10 cellular contexts compared by ENCODE assay signal in the genomic region with DNA sequence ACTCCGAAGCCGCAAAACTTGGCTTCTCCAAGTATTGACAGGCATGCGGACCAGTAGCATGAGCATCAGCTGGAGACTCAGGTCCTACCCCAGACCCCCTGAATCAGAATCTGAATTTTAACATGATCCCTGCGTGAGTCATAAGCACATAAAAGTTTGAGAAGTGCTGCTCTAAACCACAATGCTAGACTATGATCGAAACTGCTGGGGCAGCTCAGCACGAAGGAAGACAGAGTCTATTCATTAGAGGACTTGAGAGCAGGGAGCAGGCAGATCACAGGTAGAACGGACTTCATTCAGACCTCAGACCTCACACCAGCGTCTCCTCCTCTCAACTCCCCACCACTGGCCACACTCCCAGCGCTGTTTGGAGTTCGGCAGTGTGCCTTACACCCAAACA. TPM values are rescaled to one million over a fixed set of nuclear protein-coding genes. Genes with fewer than 3 reads are reported as not detected.
A peak's percentile ranks its signal among the peaks of the same experiment; 100 is the strongest.
DNase-seq lines count a peak whose midpoint lies in the region; ATAC-seq lines count a peak whose summit lies in the region.
"Had no signal": no experiment of that assay in that cellular context is flagged by ENCODE, and none has a peak within 500 bp of the region (broad histone marks: within the 10 kb centered on the region; RNA-seq: fewer than 3 reads in every experiment).

No MANE protein-coding gene starts in this region.

- no peak overlapping the region for H3K4me3 ChIP-seq in CD8-positive, alpha-beta memory T cell (ENCODE audit: low read length)

- ATAC-seq in HG02610 (IDR thresholded peaks at IDR 0.05; ENCODE audit: unreplicated experiment) (peak; percentile 48), HG02973 (IDR thresholded peaks at IDR 0.05; ENCODE audit: unreplicated experiment) (no peak), GM18519 (IDR thresholded peaks at IDR 0.05; ENCODE audit: low FRiP score, unreplicated experiment) (no peak), GM21390 (IDR thresholded peaks at IDR 0.05; ENCODE audit: unreplicated experiment) (no peak)

- no peaks in the 10 kb centered on the region for H3K9me3 Mint-ChIP-seq in CD8-positive, alpha-beta memory T cell
- H3K9me3 Mint-ChIP-seq in activated T-helper 1 cell treated with anti-CD3 and anti-CD28 coated beads, Interleukin-12 subunit alpha, Interleukin-12 subunit beta, Interleukin-2, Interleukin-4 antibody, amounts not matched to agents 30 ng/mL and 10 ng/mL and 1 ng/mL, durations not matched to agents 14 hours and 24 hours and 36 hours, result no peaks in the 10 kb centered on the region

- no peak overlapping the region for H3K27ac ChIP-seq in CD8-positive, alpha-beta memory T cell (ENCODE audit: low read depth, low read length)
- H3K27ac ChIP-seq in layer of hippocampus (ENCODE audit: low read depth, low read length), result peak overlapping the region; percentile 66

- peaks cover 57 to 74% (median 61%) of the 10 kb centered on the region in 3 donors for H3K4me1 Mint-ChIP-seq in CD8-positive, alpha-beta memory T cell
- peaks cover 56% of the 10 kb centered on the region for H3K4me1 Mint-ChIP-seq in activated T-helper 1 cell treated with anti-CD3 and anti-CD28 coated beads, Interleukin-12 subunit alpha, Interleukin-12 subunit beta, Interleukin-2, Interleukin-4 antibody, amounts not matched to agents 30 ng/mL and 10 ng/mL and 1 ng/mL, durations not matched to agents 14 hours and 24 hours and 36 hours (ENCODE audit: low read depth)

- H3K27me3 Mint-ChIP-seq in CD8-positive, alpha-beta memory T cell, result no peaks in the 10 kb centered on the region
- H3K27me3 Mint-ChIP-seq in activated T-helper 1 cell treated with anti-CD3 and anti-CD28 coated beads, Interleukin-12 subunit alpha, Interleukin-12 subunit beta, Interleukin-2, Interleukin-4 antibody, amounts not matched to agents 30 ng/mL and 10 ng/mL and 1 ng/mL, durations not matched to agents 14 hours and 24 hours and 36 hours (ENCODE audit: insufficient read depth), result no peaks in the 10 kb centered on the region

- POLR2A ChIA-PET in CD8-positive, alpha-beta memory T cell (lab: Charles Lee), result interaction anchor here (0.5 kb wide), 1 partner anchor 204 kb away, joined by 6 read pairs; no protein-coding TSS in a partner anchor

- H3K27me3 ChIP-seq in CD8-positive, alpha-beta memory T cell (ENCODE audit: insufficient read depth, low read length, poor library complexity, severe bottlenecking), result no peaks in the 10 kb centered on the region
- no peaks in the 10 kb centered on the region for H3K27me3 ChIP-seq in layer of hippocampus (ENCODE audit: control insufficient read depth, insufficient read depth, low read length)

- peaks cover 52% of the 10 kb centered on the region for H3K36me3 ChIP-seq in CD8-positive, alpha-beta memory T cell (ENCODE audit: insufficient read depth, low read length)

- no peaks in the 10 kb centered on the region for H3K9me3 ChIP-seq in CD8-positive, alpha-beta memory T cell (ENCODE audit: low read length)

- peak overlapping the region; percentile 29 to 75 (median 62) for H3K4me3 Mint-ChIP-seq in CD8-positive, alpha-beta memory T cell
- H3K4me3 Mint-ChIP-seq in activated T-helper 1 cell treated with anti-CD3 and anti-CD28 coated beads, Interleukin-12 subunit alpha, Interleukin-12 subunit beta, Interleukin-2, Interleukin-4 antibody, amounts not matched to agents 30 ng/mL and 10 ng/mL and 1 ng/mL, durations not matched to agents 14 hours and 24 hours and 36 hours, result peak overlapping the region; percentile 5

- CTCF ChIA-PET in CD8-positive, alpha-beta memory T cell (lab: Charles Lee), result interaction anchor here (0.7 to 16.5 kb wide), 4 partner anchors 8 to 83 kb away, joined by 3 to 201 read pairs (median 4); a partner anchor contains a TSS

- peak in 1 of 5 donors; percentile 52 for DNase-seq in CD8-positive, alpha-beta memory T cell
- DNase-seq in activated T-helper 1 cell treated with anti-CD3 and anti-CD28 coated beads, Interleukin-12 subunit alpha, Interleukin-12 subunit beta, Interleukin-2, Interleukin-4 antibody, amounts not matched to agents 30 ng/mL and 10 ng/mL and 1 ng/mL, durations not matched to agents 14 hours and 24 hours and 36 hours (ENCODE audit: low spot score), result peak; percentile 26
- DNase-seq in CD1c-positive myeloid dendritic cell (ENCODE audit: extremely low spot score), result no peak
- DNase-seq: midbrain, NCI-H1048 had no signal

- H3K27ac Mint-ChIP-seq in CD8-positive, alpha-beta memory T cell, result peak overlapping the region; percentile 77 to 96 (median 86)
- peak overlapping the region; percentile 5 for H3K27ac Mint-ChIP-seq in activated T-helper 1 cell treated with anti-CD3 and anti-CD28 coated beads, Interleukin-12 subunit alpha, Interleukin-12 subunit beta, Interleukin-2, Interleukin-4 antibody, amounts not matched to agents 30 ng/mL and 10 ng/mL and 1 ng/mL, durations not matched to agents 14 hours and 24 hours and 36 hours

- H3K4me1 ChIP-seq in CD8-positive, alpha-beta memory T cell (ENCODE audit: insufficient read depth, low read length), result peaks cover 43% of the 10 kb centered on the region

- intact Hi-C loops in activated T-helper 1 cell treated with anti-CD3 and anti-CD28 coated beads, Interleukin-12 subunit alpha, Interleukin-12 subunit beta, Interleukin-2, Interleukin-4 antibody, amounts not matched to agents 30 ng/mL and 10 ng/mL and 1 ng/mL, durations not matched to agents 14 hours and 24 hours and 36 hours (cut with micrococcal nuclease), result loop anchor here (1.0 kb wide), 1 partner anchor 8 kb away; no protein-coding TSS in a partner anchor

- H3K36me3 Mint-ChIP-seq in CD8-positive, alpha-beta memory T cell, result peaks cover 4 to 77% (median 12%) of the 10 kb centered on the region in 3 donors
- peaks cover 37% of the 10 kb centered on the region for H3K36me3 Mint-ChIP-seq in activated T-helper 1 cell treated with anti-CD3 and anti-CD28 coated beads, Interleukin-12 subunit alpha, Interleukin-12 subunit beta, Interleukin-2, Interleukin-4 antibody, amounts not matched to agents 30 ng/mL and 10 ng/mL and 1 ng/mL, durations not matched to agents 14 hours and 24 hours and 36 hours (ENCODE audit: low read depth)

RNA-seq across cellular contexts. Expression of a gene that starts 16.9 kb away (rescaled TPM):
- total RNA-seq in CD8-positive, alpha-beta memory T cell, result 10 to 100 TPM; 17.3 to 17.5 TPM
- polyA plus RNA-seq in CD8-positive, alpha-beta memory T cell, result 8.1 TPM
- 15.9 and 18.7 TPM in 2 replicates for total RNA-seq in activated T-helper 1 cell treated with anti-CD3 and anti-CD28 coated beads, Interleukin-12 subunit alpha, Interleukin-12 subunit beta, Interleukin-2, Interleukin-4 antibody, amounts not matched to agents 30 ng/mL and 10 ng/mL and 1 ng/mL, durations not matched to agents 14 hours and 24 hours and 36 hours

RNA-seq across cellular contexts. Expression of a gene that starts 46.0 kb away (rescaled TPM):
- 10 to 100 TPM; 39.8 to 43.9 TPM for total RNA-seq in CD8-positive, alpha-beta memory T cell
- 25.3 TPM for polyA plus RNA-seq in CD8-positive, alpha-beta memory T cell
- total RNA-seq in activated T-helper 1 cell treated with anti-CD3 and anti-CD28 coated beads, Interleukin-12 subunit alpha, Interleukin-12 subunit beta, Interleukin-2, Interleukin-4 antibody, amounts not matched to agents 30 ng/mL and 10 ng/mL and 1 ng/mL, durations not matched to agents 14 hours and 24 hours and 36 hours, result 51.7 and 53.2 TPM in 2 replicates

RNA-seq across cellular contexts. Expression of a gene that starts 53.5 kb away (rescaled TPM):
- total RNA-seq in CD8-positive, alpha-beta memory T cell, result 1 to 10 TPM; 1.2 to 1.6 TPM
- not detected for polyA plus RNA-seq in CD8-positive, alpha-beta memory T cell
- 0.37 and 0.60 TPM in 2 replicates for total RNA-seq in activated T-helper 1 cell treated with anti-CD3 and anti-CD28 coated beads, Interleukin-12 subunit alpha, Interleukin-12 subunit beta, Interleukin-2, Interleukin-4 antibody, amounts not matched to agents 30 ng/mL and 10 ng/mL and 1 ng/mL, durations not matched to agents 14 hours and 24 hours and 36 hours
